In genomic region chr1:50426702-50427085, GRCh38 we compare ENCODE assay signal across 21 cellular contexts. TPM values are rescaled to one million over a fixed set of nuclear protein-coding genes. Genes with fewer than 3 reads are reported as not detected.
DNase-seq lines count a peak whose midpoint lies in the region; ATAC-seq and TF ChIP-seq lines count a peak whose summit lies in the region.
"Had no signal": no experiment of that assay in that cellular context is flagged by ENCODE, and none has a peak within 500 bp of the region (broad histone marks: within the 10 kb centered on the region; RNA-seq: fewer than 3 reads in every experiment).

No MANE protein-coding gene starts in this region.

- H3K27ac Mint-ChIP-seq in glutamatergic neuron (ENCODE audit: unreplicated experiment) (no peak overlapping the region), CD14-positive monocyte (no peak overlapping the region)

- H3K27ac ChIP-seq in PC-9 = no peak overlapping the region
- H3K27ac ChIP-seq: C4-2B, KMS-11, Peyer's patch, transverse colon had no signal

- H3K4me3 ChIP-seq in NT2/D1 (ENCODE audit: insufficient read length, low read depth) = peak overlapping the region; percentile 16
- H3K4me3 ChIP-seq in skeletal muscle satellite cell (ENCODE audit: low read length) = no peak overlapping the region
- H3K4me3 ChIP-seq in PC-9 = no peak overlapping the region
- H3K4me3 ChIP-seq: Peyer's patch, transverse colon had no signal

- intact Hi-C loops in CD14-positive monocyte (cut with micrococcal nuclease) (no loop called here), PC-9 (cut with micrococcal nuclease; ENCODE audit: unreplicated experiment) (no loop called here)

- H3K36me3 Mint-ChIP-seq in glutamatergic neuron (ENCODE audit: unreplicated experiment) (peaks cover 5% of the 10 kb centered on the region), CD14-positive monocyte (peaks cover 4 to 5% of the 10 kb centered on the region in 2 donors)

- no peak overlapping the region for H3K4me3 Mint-ChIP-seq in glutamatergic neuron (ENCODE audit: unreplicated experiment)
- H3K4me3 Mint-ChIP-seq in CD14-positive monocyte = peak overlapping the region in 1 of 2 donors; percentile 96

- POLR2A ChIA-PET in PC-9 (lab: Charles Lee; ENCODE audit: unreplicated experiment) = no interaction called here

- H3K27me3 Mint-ChIP-seq in glutamatergic neuron (ENCODE audit: unreplicated experiment) = peaks cover 52% of the 10 kb centered on the region
- H3K27me3 Mint-ChIP-seq in CD14-positive monocyte (ENCODE audit: low read depth in 3 of 3) = peaks cover 95 to 98% (median 98%) of the 10 kb centered on the region in 3 donors

- DNase-seq in NCI-H82 (lab: John Stamatoyannopoulos, UW) (peak; percentile 67), NCI-H82 treated with DMSO at 0.1 percent for 48 hours (lab: John Stamatoyannopoulos, UW; ENCODE audit: unreplicated experiment) (no peak), NT2/D1 (ENCODE audit: low read depth, low spot score) (no peak), glutamatergic neuron (peak; percentile 53), CD14-positive monocyte (ENCODE audit: low spot score) (no peak), PC-9 (no peak)
- DNase-seq: activated CD4-positive, alpha-beta T cell treated with anti-CD3 and anti-CD28 coated beads for 1 hour; activated naive CD4-positive, alpha-beta T cell; hypothalamus; NCI-H2107; NCI-H774; Peyer's patch; stimulated activated naive CD4-positive, alpha-beta T cell; transverse colon had no signal

- TF ChIP-seq CTCF in glutamatergic neuron (IDR thresholded peaks at IDR 0.05; ENCODE audit: partially characterized antibody, unreplicated experiment) (no peak), CD14-positive monocyte (IDR thresholded peaks at IDR 0.05) (no peak), PC-9 (conservative IDR thresholded peaks at IDR 0.05) (no peak)

- no peak overlapping the region for H3K9ac ChIP-seq in NT2/D1 (ENCODE audit: insufficient read length, low read depth)
- H3K9ac ChIP-seq in skeletal muscle satellite cell (ENCODE audit: low read depth, low read length) = no peak overlapping the region
- H3K9ac ChIP-seq: KMS-11 had no signal

- H3K9me2 ChIP-seq in PC-9 (ENCODE audit: insufficient read depth) = no peaks in the 10 kb centered on the region

- peaks cover 19% of the 10 kb centered on the region for H3K4me1 Mint-ChIP-seq in glutamatergic neuron (ENCODE audit: low read depth, unreplicated experiment)
- H3K4me1 Mint-ChIP-seq in CD14-positive monocyte = peaks cover 41% of the 10 kb centered on the region

- H2AFZ ChIP-seq in PC-9 = no peak overlapping the region

- H3K4me2 ChIP-seq in skeletal muscle satellite cell (ENCODE audit: low read length) (peak overlapping the region; percentile 8), PC-9 (no peak overlapping the region)
- H3K4me2 ChIP-seq: KMS-11 had no signal

- ATAC-seq in GM18861 (IDR thresholded peaks at IDR 0.05; ENCODE audit: unreplicated experiment) = no peak

- H3K27me3 ChIP-seq in NT2/D1 (ENCODE audit: insufficient read depth, insufficient read length) (peaks cover 100% of the 10 kb centered on the region), skeletal muscle satellite cell (ENCODE audit: control insufficient read depth, insufficient read depth, low read length) (peaks cover 99% of the 10 kb centered on the region), PC-9 (ENCODE audit: insufficient read depth, low read depth) (no peaks in the 10 kb centered on the region)

- BruUV-seq in PC-9 (replicated peaks; lab: Mats Ljungman, UMichigan) = no TSS peak

- H3K79me2 ChIP-seq in PC-9 (ENCODE audit: low read depth) = no peaks in the 10 kb centered on the region

- no peaks in the 10 kb centered on the region for H4K20me1 ChIP-seq in PC-9 (ENCODE audit: insufficient read depth)

- CTCF ChIA-PET in PC-9 (lab: Charles Lee) = no interaction called here

- H3K9me3 ChIP-seq in NT2/D1 (ENCODE audit: insufficient read depth, low read length) (no peaks in the 10 kb centered on the region), skeletal muscle satellite cell (replicated peaks; ENCODE audit: low read length) (no peaks in the 10 kb centered on the region), PC-9 (ENCODE audit: insufficient read depth, low read depth) (no peaks in the 10 kb centered on the region)
- H3K9me3 ChIP-seq: Peyer's patch, transverse colon had no signal

- H3K9me3 Mint-ChIP-seq in glutamatergic neuron (ENCODE audit: unreplicated experiment) = peaks cover 13% of the 10 kb centered on the region
- peaks cover 0 to 45% (median 17%) of the 10 kb centered on the region in 7 donors for H3K9me3 Mint-ChIP-seq in CD14-positive monocyte
- H3K9me3 Mint-ChIP-seq: neural crest cell had no signal

- no peaks in the 10 kb centered on the region; the same call in 1 of the 2 replicates for H3F3A ChIP-seq in PC-9 (ENCODE audit: insufficient read depth, low read depth)

- H3K36me3 ChIP-seq in NT2/D1 (ENCODE audit: insufficient read depth, insufficient read length, low read length) (no peaks in the 10 kb centered on the region), skeletal muscle satellite cell (ENCODE audit: insufficient read depth, low read length) (no peaks in the 10 kb centered on the region), PC-9 (ENCODE audit: low read depth) (no peaks in the 10 kb centered on the region)
- H3K36me3 ChIP-seq: Peyer's patch, transverse colon had no signal

- peaks cover 16% of the 10 kb centered on the region for H3K4me1 ChIP-seq in NT2/D1 (ENCODE audit: insufficient read depth, insufficient read length)
- H3K4me1 ChIP-seq in skeletal muscle satellite cell (ENCODE audit: control insufficient read depth, insufficient read depth, low read length) = peaks cover 21% of the 10 kb centered on the region
- H3K4me1 ChIP-seq in PC-9 (replicated peaks; ENCODE audit: insufficient read depth) = no peaks in the 10 kb centered on the region

RNA-seq across cellular contexts. Expression of gene DMRTA2, which starts 3.5 kb away (rescaled TPM):
- total RNA-seq in glutamatergic neuron (ENCODE audit: unreplicated experiment) (0.42 TPM), PC-9 (2021) (not detected in 2 replicates)
- under 0.01 TPM in 1 of 2 replicates, not detected in the other for total RNA-seq in skeletal muscle satellite cell (2012; rRNA removed)
- not detected for polyA plus RNA-seq in CD14-positive monocyte
- total RNA-seq: aorta, cerebellum, neural crest cell, Peyer's patch, transverse colon had no signal

Comparison
In these comparisons a context has a peak if more than half of its experiments do, and no peak if none do; other contexts are left out.
1. DNase-seq: peak in NCI-H82 (single experiment) and glutamatergic neuron (single experiment); none in NCI-H82 treated with DMSO at 0.1 percent for 48 hours (single experiment), NT2/D1 (single experiment), CD14-positive monocyte (single experiment) and PC-9 (0 of 2).